Comparison of ENCODE assay signal across 27 cellular contexts in the genomic region with DNA sequence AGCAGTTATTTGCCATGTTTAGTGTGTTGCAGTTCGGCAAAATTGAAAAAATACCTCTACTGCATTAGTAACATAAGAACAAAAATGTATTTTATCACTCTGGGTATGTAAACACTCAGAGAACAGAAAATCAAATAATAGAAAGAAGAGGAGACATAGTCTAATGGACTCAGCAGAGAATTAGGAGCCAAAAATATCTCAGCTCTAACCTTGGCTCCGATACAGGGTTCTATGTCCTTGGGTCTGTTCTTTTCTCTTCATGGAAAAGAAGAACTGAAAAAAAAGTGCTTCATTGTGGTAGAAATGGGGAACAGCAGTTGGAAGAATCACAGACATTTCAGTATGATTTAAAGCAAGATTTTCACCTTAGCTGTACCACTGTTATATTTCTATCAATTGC.
"Had no signal": no experiment of that assay in that cellular context is flagged by ENCODE, and none has a peak within 500 bp of the region (broad histone marks: within the 10 kb centered on the region; RNA-seq: fewer than 3 reads in every experiment).

No MANE protein-coding gene starts in this region.

- H3K4me3 Mint-ChIP-seq: activated naive CD4-positive, alpha-beta T cell treated with anti-CD3 and anti-CD28 coated beads, Interleukin-2, amount 10 ng/mL, durations not matched to agents 7 days and 5 days; activated naive CD8-positive, alpha-beta T cell treated with anti-CD3 and anti-CD28 coated beads, Interleukin-2, amount 10 ng/mL, durations not matched to agents 7 days and 5 days; activated T-helper 1 cell treated with anti-CD3 and anti-CD28 coated beads, Interleukin-12 subunit alpha, Interleukin-12 subunit beta, Interleukin-2, Interleukin-4 antibody, amounts not matched to agents 30 ng/mL and 10 ng/mL and 1 ng/mL, durations not matched to agents 14 hours and 24 hours and 36 hours; central memory CD8-positive, alpha-beta T cell; naive thymus-derived CD8-positive, alpha-beta T cell; neural progenitor cell had no signal

- H3K27ac Mint-ChIP-seq: activated naive CD4-positive, alpha-beta T cell treated with anti-CD3 and anti-CD28 coated beads, Interleukin-2, amount 10 ng/mL, durations not matched to agents 7 days and 5 days; activated naive CD8-positive, alpha-beta T cell treated with anti-CD3 and anti-CD28 coated beads, Interleukin-2, amount 10 ng/mL, durations not matched to agents 7 days and 5 days; activated T-helper 1 cell treated with anti-CD3 and anti-CD28 coated beads, Interleukin-12 subunit alpha, Interleukin-12 subunit beta, Interleukin-2, Interleukin-4 antibody, amounts not matched to agents 30 ng/mL and 10 ng/mL and 1 ng/mL, durations not matched to agents 14 hours and 24 hours and 36 hours; naive thymus-derived CD8-positive, alpha-beta T cell; neural progenitor cell had no signal

- H3K9ac ChIP-seq: neural progenitor cell, parathyroid adenoma had no signal

- H3K27me3 ChIP-seq: esophagus squamous epithelium, neural progenitor cell had no signal

- H3K9me3 ChIP-seq: esophagus squamous epithelium, lower lobe of right lung, psoas muscle had no signal

- H3K36me3 Mint-ChIP-seq: activated naive CD4-positive, alpha-beta T cell treated with anti-CD3 and anti-CD28 coated beads, Interleukin-2, amount 10 ng/mL, durations not matched to agents 7 days and 5 days; activated naive CD8-positive, alpha-beta T cell treated with anti-CD3 and anti-CD28 coated beads, Interleukin-2, amount 10 ng/mL, durations not matched to agents 7 days and 5 days; naive thymus-derived CD8-positive, alpha-beta T cell; neural progenitor cell had no signal

- H3K4me1 ChIP-seq: esophagus squamous epithelium, lower lobe of right lung, parathyroid adenoma, psoas muscle had no signal

- H3K9me3 Mint-ChIP-seq: activated naive CD4-positive, alpha-beta T cell treated with anti-CD3 and anti-CD28 coated beads, Interleukin-2, amount 10 ng/mL, durations not matched to agents 7 days and 5 days; activated naive CD8-positive, alpha-beta T cell treated with anti-CD3 and anti-CD28 coated beads, Interleukin-2, amount 10 ng/mL, durations not matched to agents 7 days and 5 days; activated T-helper 1 cell treated with anti-CD3 and anti-CD28 coated beads, Interleukin-12 subunit alpha, Interleukin-12 subunit beta, Interleukin-2, Interleukin-4 antibody, amounts not matched to agents 30 ng/mL and 10 ng/mL and 1 ng/mL, durations not matched to agents 14 hours and 24 hours and 36 hours; naive thymus-derived CD8-positive, alpha-beta T cell; neural progenitor cell had no signal

- H3K4me3 ChIP-seq: esophagus squamous epithelium, lower lobe of right lung, neural progenitor cell, psoas muscle had no signal

- H3K4me2 ChIP-seq: neural progenitor cell had no signal

- H3K27ac ChIP-seq: esophagus squamous epithelium, lower lobe of right lung, neural progenitor cell, parathyroid adenoma, psoas muscle, VCaP had no signal

- ATAC-seq: activated CD4-positive, CD25-positive, alpha-beta regulatory T cell treated with anti-CD3 and anti-CD28 coated beads, Interleukin-2, amount 50 U/mL, for 24 hours; lower lobe of right lung; naive thymus-derived CD8-positive, alpha-beta T cell; psoas muscle had no signal

- H3K4me1 Mint-ChIP-seq: activated naive CD4-positive, alpha-beta T cell treated with anti-CD3 and anti-CD28 coated beads, Interleukin-2, amount 10 ng/mL, durations not matched to agents 7 days and 5 days; activated naive CD8-positive, alpha-beta T cell treated with anti-CD3 and anti-CD28 coated beads, Interleukin-2, amount 10 ng/mL, durations not matched to agents 7 days and 5 days; central memory CD8-positive, alpha-beta T cell; naive thymus-derived CD8-positive, alpha-beta T cell had no signal

- DNase-seq: activated CD4-positive, alpha-beta T cell treated with anti-CD3 and anti-CD28 coated beads for 48 hours; activated CD4-positive, alpha-beta T cell treated with anti-CD3 and anti-CD28 coated beads, Interleukin-2, amount 50 U/mL, for 48 hours; activated CD8-positive, alpha-beta memory T cell treated with anti-CD3 and anti-CD28 coated beads for 24 hours; activated effector memory CD4-positive, alpha-beta T cell treated with anti-CD3 and anti-CD28 coated beads, Interleukin-2, amount 50 U/mL, for 16 hours; activated naive CD4-positive, alpha-beta T cell treated with anti-CD3 and anti-CD28 coated beads, Interleukin-2, amount 10 ng/mL, durations not matched to agents 7 days and 5 days; activated naive CD8-positive, alpha-beta T cell treated with anti-CD3 and anti-CD28 coated beads, Interleukin-2, amount 10 ng/mL, durations not matched to agents 7 days and 5 days; amniotic stem cell; dermis blood vessel endothelial cell; effector CD4-positive, alpha-beta T cell; esophagus squamous epithelium; foreskin melanocyte; islet precursor cell; lower lobe of right lung; mesenchymal stem cell; naive thymus-derived CD8-positive, alpha-beta T cell; occipital lobe; psoas muscle; right cardiac atrium; stimulated activated CD4-positive, alpha-beta T cell treated with anti-CD3 and anti-CD28 coated beads, Interleukin-2, amount 100 ng/mL, for 48 hours; stimulated activated naive CD4-positive, alpha-beta T cell treated with Interleukin-2 at 50 U/mL for 16 hours; trophoblast cell had no signal

- H3K27me3 Mint-ChIP-seq: activated naive CD4-positive, alpha-beta T cell treated with anti-CD3 and anti-CD28 coated beads, Interleukin-2, amount 10 ng/mL, durations not matched to agents 7 days and 5 days; central memory CD8-positive, alpha-beta T cell had no signal

- H3K79me2 ChIP-seq: parathyroid adenoma had no signal

- H3K36me3 ChIP-seq: esophagus squamous epithelium, lower lobe of right lung, neural progenitor cell had no signal

- H2AFZ ChIP-seq: neural progenitor cell, parathyroid adenoma had no signal
